ENCODE assay signal across 2 cellular contexts in the genomic region with DNA sequence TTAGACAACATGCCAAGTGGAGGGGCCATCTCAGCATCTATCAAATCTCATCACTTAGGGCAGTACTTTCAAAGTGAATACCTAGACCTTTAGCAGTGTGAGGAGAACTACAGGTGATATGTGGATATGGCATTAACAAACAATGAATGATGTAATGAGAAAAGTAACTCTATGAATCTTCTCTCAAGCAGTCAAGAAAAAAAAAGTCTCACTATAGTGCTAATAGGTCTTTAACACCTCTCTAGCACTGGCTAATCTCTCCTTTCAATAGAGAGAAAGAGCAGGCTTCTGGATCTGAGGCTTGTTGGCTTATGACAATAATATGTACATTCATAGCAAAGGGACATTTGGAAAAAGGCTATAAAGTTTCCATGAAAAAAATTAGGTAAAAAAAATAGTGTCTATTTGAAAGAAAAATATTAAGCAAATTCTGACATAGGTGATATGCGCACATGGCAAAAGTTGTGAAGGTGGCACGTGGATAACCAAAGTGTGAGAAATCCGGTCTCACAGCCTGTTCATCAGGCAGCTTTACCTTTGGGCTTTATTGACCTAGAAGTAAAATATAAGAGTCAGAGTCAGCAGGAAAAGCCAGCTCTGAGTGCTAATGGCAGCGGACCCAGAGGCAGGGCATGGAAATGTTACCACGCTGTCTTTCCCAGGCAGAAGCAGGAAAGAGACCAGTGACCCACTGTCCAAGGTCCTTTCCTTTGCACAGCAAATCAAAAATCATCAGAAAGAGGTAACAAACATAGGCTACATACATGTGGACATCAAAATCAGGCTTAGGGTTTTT.
TF ChIP-seq lines count a peak whose summit lies in the region.

No MANE protein-coding gene starts in this region.

TF ChIP-seq in HEK293, 187 proteins besides CTCF, POLR2A, EP300 and RAD21 (continued from another document):
- TF ChIP-seq, protein P1, sequence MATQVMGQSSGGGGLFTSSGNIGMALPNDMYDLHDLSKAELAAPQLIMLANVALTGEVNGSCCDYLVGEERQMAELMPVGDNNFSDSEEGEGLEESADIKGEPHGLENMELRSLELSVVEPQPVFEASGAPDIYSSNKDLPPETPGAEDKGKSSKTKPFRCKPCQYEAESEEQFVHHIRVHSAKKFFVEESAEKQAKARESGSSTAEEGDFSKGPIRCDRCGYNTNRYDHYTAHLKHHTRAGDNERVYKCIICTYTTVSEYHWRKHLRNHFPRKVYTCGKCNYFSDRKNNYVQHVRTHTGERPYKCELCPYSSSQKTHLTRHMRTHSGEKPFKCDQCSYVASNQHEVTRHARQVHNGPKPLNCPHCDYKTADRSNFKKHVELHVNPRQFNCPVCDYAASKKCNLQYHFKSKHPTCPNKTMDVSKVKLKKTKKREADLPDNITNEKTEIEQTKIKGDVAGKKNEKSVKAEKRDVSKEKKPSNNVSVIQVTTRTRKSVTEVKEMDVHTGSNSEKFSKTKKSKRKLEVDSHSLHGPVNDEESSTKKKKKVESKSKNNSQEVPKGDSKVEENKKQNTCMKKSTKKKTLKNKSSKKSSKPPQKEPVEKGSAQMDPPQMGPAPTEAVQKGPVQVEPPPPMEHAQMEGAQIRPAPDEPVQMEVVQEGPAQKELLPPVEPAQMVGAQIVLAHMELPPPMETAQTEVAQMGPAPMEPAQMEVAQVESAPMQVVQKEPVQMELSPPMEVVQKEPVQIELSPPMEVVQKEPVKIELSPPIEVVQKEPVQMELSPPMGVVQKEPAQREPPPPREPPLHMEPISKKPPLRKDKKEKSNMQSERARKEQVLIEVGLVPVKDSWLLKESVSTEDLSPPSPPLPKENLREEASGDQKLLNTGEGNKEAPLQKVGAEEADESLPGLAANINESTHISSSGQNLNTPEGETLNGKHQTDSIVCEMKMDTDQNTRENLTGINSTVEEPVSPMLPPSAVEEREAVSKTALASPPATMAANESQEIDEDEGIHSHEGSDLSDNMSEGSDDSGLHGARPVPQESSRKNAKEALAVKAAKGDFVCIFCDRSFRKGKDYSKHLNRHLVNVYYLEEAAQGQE (tag by site-specific recombination; IDR thresholded peaks at IDR 0.05) = peak; percentile 83
- no peak for TF ChIP-seq WT1 (tag by site-specific recombination; IDR thresholded peaks at IDR 0.05)
- TF ChIP-seq, protein P2, sequence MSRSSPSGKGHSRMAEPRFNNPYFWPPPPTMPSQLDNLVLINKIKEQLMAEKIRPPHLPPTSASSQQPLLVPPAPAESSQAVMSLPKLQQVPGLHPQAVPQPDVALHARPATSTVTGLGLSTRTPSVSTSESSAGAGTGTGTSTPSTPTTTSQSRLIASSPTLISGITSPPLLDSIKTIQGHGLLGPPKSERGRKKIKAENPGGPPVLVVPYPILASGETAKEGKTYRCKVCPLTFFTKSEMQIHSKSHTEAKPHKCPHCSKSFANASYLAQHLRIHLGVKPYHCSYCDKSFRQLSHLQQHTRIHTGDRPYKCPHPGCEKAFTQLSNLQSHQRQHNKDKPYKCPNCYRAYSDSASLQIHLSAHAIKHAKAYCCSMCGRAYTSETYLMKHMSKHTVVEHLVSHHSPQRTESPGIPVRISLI (tag by site-specific recombination; IDR thresholded peaks at IDR 0.05) = peak; percentile 69

TF ChIP-seq in WTC11, 78 proteins besides CTCF, POLR2A, EP300 and RAD21 (continued from another document):
- TF ChIP-seq, protein P3, sequence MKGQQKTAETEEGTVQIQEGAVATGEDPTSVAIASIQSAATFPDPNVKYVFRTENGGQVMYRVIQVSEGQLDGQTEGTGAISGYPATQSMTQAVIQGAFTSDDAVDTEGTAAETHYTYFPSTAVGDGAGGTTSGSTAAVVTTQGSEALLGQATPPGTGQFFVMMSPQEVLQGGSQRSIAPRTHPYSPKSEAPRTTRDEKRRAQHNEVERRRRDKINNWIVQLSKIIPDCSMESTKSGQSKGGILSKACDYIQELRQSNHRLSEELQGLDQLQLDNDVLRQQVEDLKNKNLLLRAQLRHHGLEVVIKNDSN (CRISPR knock-in tag; IDR thresholded peaks at IDR 0.05) = no peak
- TF ChIP-seq, protein P4, sequence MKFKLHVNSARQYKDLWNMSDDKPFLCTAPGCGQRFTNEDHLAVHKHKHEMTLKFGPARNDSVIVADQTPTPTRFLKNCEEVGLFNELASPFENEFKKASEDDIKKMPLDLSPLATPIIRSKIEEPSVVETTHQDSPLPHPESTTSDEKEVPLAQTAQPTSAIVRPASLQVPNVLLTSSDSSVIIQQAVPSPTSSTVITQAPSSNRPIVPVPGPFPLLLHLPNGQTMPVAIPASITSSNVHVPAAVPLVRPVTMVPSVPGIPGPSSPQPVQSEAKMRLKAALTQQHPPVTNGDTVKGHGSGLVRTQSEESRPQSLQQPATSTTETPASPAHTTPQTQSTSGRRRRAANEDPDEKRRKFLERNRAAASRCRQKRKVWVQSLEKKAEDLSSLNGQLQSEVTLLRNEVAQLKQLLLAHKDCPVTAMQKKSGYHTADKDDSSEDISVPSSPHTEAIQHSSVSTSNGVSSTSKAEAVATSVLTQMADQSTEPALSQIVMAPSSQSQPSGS (CRISPR knock-in tag; IDR thresholded peaks at IDR 0.05; ENCODE audit: borderline replicate concordance, low read depth) = no peak
- TF ChIP-seq SP1 (CRISPR knock-in tag; conservative IDR thresholded peaks at IDR 0.05) (no peak), ELF4 (CRISPR knock-in tag; IDR thresholded peaks at IDR 0.05; ENCODE audit: low read depth) (no peak), IRF2 (CRISPR knock-in tag; IDR thresholded peaks at IDR 0.05; ENCODE audit: borderline replicate concordance, low read depth) (no peak), EMX1 (CRISPR knock-in tag; IDR thresholded peaks at IDR 0.05) (no peak), NR1H2 (CRISPR knock-in tag; IDR thresholded peaks at IDR 0.05) (no peak)
- TF ChIP-seq, protein P5, sequence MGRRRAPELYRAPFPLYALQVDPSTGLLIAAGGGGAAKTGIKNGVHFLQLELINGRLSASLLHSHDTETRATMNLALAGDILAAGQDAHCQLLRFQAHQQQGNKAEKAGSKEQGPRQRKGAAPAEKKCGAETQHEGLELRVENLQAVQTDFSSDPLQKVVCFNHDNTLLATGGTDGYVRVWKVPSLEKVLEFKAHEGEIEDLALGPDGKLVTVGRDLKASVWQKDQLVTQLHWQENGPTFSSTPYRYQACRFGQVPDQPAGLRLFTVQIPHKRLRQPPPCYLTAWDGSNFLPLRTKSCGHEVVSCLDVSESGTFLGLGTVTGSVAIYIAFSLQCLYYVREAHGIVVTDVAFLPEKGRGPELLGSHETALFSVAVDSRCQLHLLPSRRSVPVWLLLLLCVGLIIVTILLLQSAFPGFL (CRISPR knock-in tag; IDR thresholded peaks at IDR 0.05; ENCODE audit: borderline replicate concordance) = no peak
- TF ChIP-seq, protein P6, sequence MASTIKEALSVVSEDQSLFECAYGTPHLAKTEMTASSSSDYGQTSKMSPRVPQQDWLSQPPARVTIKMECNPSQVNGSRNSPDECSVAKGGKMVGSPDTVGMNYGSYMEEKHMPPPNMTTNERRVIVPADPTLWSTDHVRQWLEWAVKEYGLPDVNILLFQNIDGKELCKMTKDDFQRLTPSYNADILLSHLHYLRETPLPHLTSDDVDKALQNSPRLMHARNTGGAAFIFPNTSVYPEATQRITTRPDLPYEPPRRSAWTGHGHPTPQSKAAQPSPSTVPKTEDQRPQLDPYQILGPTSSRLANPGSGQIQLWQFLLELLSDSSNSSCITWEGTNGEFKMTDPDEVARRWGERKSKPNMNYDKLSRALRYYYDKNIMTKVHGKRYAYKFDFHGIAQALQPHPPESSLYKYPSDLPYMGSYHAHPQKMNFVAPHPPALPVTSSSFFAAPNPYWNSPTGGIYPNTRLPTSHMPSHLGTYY (CRISPR knock-in tag; IDR thresholded peaks at IDR 0.05) = no peak
- TF ChIP-seq, protein P7, sequence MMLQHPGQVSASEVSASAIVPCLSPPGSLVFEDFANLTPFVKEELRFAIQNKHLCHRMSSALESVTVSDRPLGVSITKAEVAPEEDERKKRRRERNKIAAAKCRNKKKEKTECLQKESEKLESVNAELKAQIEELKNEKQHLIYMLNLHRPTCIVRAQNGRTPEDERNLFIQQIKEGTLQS (CRISPR knock-in tag; conservative IDR thresholded peaks at IDR 0.05) = no peak
- TF ChIP-seq, protein P8, sequence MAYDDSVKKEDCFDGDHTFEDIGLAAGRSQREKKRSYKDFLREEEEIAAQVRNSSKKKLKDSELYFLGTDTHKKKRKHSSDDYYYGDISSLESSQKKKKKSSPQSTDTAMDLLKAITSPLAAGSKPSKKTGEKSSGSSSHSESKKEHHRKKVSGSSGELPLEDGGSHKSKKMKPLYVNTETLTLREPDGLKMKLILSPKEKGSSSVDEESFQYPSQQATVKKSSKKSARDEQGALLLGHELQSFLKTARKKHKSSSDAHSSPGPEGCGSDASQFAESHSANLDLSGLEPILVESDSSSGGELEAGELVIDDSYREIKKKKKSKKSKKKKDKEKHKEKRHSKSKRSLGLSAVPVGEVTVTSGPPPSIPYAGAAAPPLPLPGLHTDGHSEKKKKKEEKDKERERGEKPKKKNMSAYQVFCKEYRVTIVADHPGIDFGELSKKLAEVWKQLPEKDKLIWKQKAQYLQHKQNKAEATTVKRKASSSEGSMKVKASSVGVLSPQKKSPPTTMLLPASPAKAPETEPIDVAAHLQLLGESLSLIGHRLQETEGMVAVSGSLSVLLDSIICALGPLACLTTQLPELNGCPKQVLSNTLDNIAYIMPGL (CRISPR knock-in tag; IDR thresholded peaks at IDR 0.05) = no peak
- TF ChIP-seq, protein P9, sequence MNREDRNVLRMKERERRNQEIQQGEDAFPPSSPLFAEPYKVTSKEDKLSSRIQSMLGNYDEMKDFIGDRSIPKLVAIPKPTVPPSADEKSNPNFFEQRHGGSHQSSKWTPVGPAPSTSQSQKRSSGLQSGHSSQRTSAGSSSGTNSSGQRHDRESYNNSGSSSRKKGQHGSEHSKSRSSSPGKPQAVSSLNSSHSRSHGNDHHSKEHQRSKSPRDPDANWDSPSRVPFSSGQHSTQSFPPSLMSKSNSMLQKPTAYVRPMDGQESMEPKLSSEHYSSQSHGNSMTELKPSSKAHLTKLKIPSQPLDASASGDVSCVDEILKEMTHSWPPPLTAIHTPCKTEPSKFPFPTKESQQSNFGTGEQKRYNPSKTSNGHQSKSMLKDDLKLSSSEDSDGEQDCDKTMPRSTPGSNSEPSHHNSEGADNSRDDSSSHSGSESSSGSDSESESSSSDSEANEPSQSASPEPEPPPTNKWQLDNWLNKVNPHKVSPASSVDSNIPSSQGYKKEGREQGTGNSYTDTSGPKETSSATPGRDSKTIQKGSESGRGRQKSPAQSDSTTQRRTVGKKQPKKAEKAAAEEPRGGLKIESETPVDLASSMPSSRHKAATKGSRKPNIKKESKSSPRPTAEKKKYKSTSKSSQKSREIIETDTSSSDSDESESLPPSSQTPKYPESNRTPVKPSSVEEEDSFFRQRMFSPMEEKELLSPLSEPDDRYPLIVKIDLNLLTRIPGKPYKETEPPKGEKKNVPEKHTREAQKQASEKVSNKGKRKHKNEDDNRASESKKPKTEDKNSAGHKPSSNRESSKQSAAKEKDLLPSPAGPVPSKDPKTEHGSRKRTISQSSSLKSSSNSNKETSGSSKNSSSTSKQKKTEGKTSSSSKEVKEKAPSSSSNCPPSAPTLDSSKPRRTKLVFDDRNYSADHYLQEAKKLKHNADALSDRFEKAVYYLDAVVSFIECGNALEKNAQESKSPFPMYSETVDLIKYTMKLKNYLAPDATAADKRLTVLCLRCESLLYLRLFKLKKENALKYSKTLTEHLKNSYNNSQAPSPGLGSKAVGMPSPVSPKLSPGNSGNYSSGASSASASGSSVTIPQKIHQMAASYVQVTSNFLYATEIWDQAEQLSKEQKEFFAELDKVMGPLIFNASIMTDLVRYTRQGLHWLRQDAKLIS (CRISPR knock-in tag; IDR thresholded peaks at IDR 0.05; ENCODE audit: borderline replicate concordance) = no peak
TF ChIP-seq in WTC11: peak in this region for 0.
